1 cellular context compared by ENCODE assay signal in the genomic region with DNA sequence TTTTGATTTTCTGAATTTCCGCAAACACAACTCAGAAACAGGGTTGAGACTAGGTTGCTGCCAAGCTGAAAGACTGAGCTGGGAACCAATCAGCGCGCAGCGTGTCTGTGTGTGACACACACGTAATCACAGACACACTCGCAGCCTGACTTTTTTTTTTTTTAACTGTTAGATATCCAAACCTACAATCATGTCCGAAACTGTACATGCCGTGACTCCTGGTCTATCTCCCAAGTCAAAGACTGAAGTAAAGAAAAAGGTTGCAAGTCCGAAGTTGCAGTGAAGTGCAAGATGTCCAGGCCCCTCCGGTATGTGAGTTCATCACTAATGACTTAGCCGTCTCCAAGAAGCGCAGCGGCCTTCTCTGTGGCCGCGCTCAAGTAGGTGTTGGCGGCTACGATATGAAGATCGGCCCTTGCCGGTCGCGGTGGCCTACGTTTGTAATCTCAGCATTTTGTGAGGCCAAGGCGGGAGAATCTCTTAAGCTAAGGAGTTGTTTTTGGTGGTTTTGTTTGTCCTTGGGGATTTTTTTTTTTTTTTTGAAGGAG.
TF ChIP-seq lines count a peak whose summit lies in the region.

No MANE protein-coding gene starts in this region.

TF ChIP-seq in HepG2, 621 proteins besides CTCF, POLR2A, EP300 and RAD21 (continued from another document and continues in another):
- TF ChIP-seq ZBED4 (CRISPR knock-in tag; IDR thresholded peaks at IDR 0.05; ENCODE audit: borderline replicate concordance) (no peak), TFDP2 (CRISPR knock-in tag; IDR thresholded peaks at IDR 0.05) (no peak), SSRP1 (CRISPR knock-in tag; IDR thresholded peaks at IDR 0.05) (0 out of 2 replicates have a peak, but pooled peaks have one; percentile 49), ETV5 (CRISPR knock-in tag; IDR thresholded peaks at IDR 0.05; ENCODE audit: borderline replicate concordance) (peak; percentile 14; the same call in 1 of the 2 replicates), DNMT3B (CRISPR knock-in tag; conservative IDR thresholded peaks at IDR 0.05) (no peak; the same call in 1 of the 2 replicates), GATAD2A (CRISPR knock-in tag; IDR thresholded peaks at IDR 0.05) (peak; percentile 34; the same call in 1 of the 2 replicates), PRMT3 (CRISPR knock-in tag; IDR thresholded peaks at IDR 0.05; ENCODE audit: borderline replicate concordance, low read depth) (no peak), ZMAT3 (CRISPR knock-in tag; conservative IDR thresholded peaks at IDR 0.05) (no peak), FOXJ3 (CRISPR knock-in tag; IDR thresholded peaks at IDR 0.05; ENCODE audit: borderline replicate concordance) (peak; percentile 46; the same call in 1 of the 2 replicates), ZNF619 (CRISPR knock-in tag; IDR thresholded peaks at IDR 0.05) (no peak), ATF1 (CRISPR knock-in tag; IDR thresholded peaks at IDR 0.05) (peak; percentile 91), ZNF660 (CRISPR knock-in tag; IDR thresholded peaks at IDR 0.05; ENCODE audit: borderline replicate concordance, low read depth) (no peak), ZNF510 (CRISPR knock-in tag; IDR thresholded peaks at IDR 0.05; ENCODE audit: low read depth) (0 out of 2 replicates have a peak, but pooled peaks have one; percentile 47), ZNF547 (CRISPR knock-in tag; IDR thresholded peaks at IDR 0.05) (peak; percentile 23; the same call in 1 of the 2 replicates), ZNF563 (CRISPR knock-in tag; IDR thresholded peaks at IDR 0.05) (0 out of 2 replicates have a peak, but pooled peaks have one; percentile 17), HOXA5 (CRISPR knock-in tag; IDR thresholded peaks at IDR 0.05) (0 out of 2 replicates have a peak, but pooled peaks have one; percentile 59), SRY (CRISPR knock-in tag; IDR thresholded peaks at IDR 0.05) (no peak), ZNF564 (CRISPR knock-in tag; IDR thresholded peaks at IDR 0.05) (no peak), ZNF382 (CRISPR knock-in tag; IDR thresholded peaks at IDR 0.05; ENCODE audit: borderline replicate concordance) (no peak), ZNF350 (CRISPR knock-in tag; IDR thresholded peaks at IDR 0.05; ENCODE audit: borderline replicate concordance, low read depth) (peak; percentile 22; the same call in 1 of the 2 replicates), SALL2 (CRISPR knock-in tag; IDR thresholded peaks at IDR 0.05) (no peak), ZNF230 (CRISPR knock-in tag; IDR thresholded peaks at IDR 0.05) (0 out of 2 replicates have a peak, but pooled peaks have one; percentile 59), FOXA3 (CRISPR knock-in tag; IDR thresholded peaks at IDR 0.05) (no peak), KDM2A (CRISPR knock-in tag; IDR thresholded peaks at IDR 0.05; ENCODE audit: borderline replicate concordance, low read depth) (peak; percentile 81), HMG20A (CRISPR knock-in tag; IDR thresholded peaks at IDR 0.05; ENCODE audit: borderline replicate concordance) (0 out of 2 replicates have a peak, but pooled peaks have one; percentile 12), ZNF432 (CRISPR knock-in tag; IDR thresholded peaks at IDR 0.05; ENCODE audit: borderline replicate concordance) (no peak), HNRNPK (IDR thresholded peaks at IDR 0.05; ENCODE audit: low read depth, low read length, poor library complexity, severe bottlenecking) (no peak), ZNF562 (CRISPR knock-in tag; IDR thresholded peaks at IDR 0.05; ENCODE audit: borderline replicate concordance) (no peak), ZNF83 (CRISPR knock-in tag; IDR thresholded peaks at IDR 0.05; ENCODE audit: borderline replicate concordance) (no peak), NFE2L1 (CRISPR knock-in tag; IDR thresholded peaks at IDR 0.05; ENCODE audit: borderline replicate concordance) (no peak), ZBTB20 (CRISPR knock-in tag; IDR thresholded peaks at IDR 0.05; ENCODE audit: borderline replicate concordance, low read depth) (no peak), NFKB2 (CRISPR knock-in tag; IDR thresholded peaks at IDR 0.05; ENCODE audit: borderline replicate concordance) (0 out of 2 replicates have a peak, but pooled peaks have one; percentile 14), ZSCAN12 (CRISPR knock-in tag; IDR thresholded peaks at IDR 0.05) (no peak), ZBTB7B (CRISPR knock-in tag; IDR thresholded peaks at IDR 0.05) (no peak), MTF1 (CRISPR knock-in tag; IDR thresholded peaks at IDR 0.05) (no peak), THAP11 (CRISPR knock-in tag; IDR thresholded peaks at IDR 0.05) (peak; percentile 56), PTBP1 (IDR thresholded peaks at IDR 0.05; ENCODE audit: low read depth, low read length, poor library complexity, severe bottlenecking) (no peak), EZH2 (conservative IDR thresholded peaks at IDR 0.05; ENCODE audit: low read depth, low read length) (no peak), ZNF790 (CRISPR knock-in tag; IDR thresholded peaks at IDR 0.05; ENCODE audit: borderline replicate concordance) (peak; percentile 66; the same call in 1 of the 2 replicates), SAP130 (CRISPR knock-in tag; IDR thresholded peaks at IDR 0.05; ENCODE audit: low read depth) (peak; percentile 89), ATF4 (CRISPR knock-in tag; IDR thresholded peaks at IDR 0.05) (peak in 1 of 2 experiments; percentile 67; a peak in 2 of 4 replicates)
- TF ChIP-seq, protein P1, sequence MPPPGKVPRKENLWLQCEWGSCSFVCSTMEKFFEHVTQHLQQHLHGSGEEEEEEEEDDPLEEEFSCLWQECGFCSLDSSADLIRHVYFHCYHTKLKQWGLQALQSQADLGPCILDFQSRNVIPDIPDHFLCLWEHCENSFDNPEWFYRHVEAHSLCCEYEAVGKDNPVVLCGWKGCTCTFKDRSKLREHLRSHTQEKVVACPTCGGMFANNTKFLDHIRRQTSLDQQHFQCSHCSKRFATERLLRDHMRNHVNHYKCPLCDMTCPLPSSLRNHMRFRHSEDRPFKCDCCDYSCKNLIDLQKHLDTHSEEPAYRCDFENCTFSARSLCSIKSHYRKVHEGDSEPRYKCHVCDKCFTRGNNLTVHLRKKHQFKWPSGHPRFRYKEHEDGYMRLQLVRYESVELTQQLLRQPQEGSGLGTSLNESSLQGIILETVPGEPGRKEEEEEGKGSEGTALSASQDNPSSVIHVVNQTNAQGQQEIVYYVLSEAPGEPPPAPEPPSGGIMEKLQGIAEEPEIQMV (CRISPR knock-in tag; IDR thresholded peaks at IDR 0.05; ENCODE audit: low read depth), result 0 out of 2 replicates have a peak, but pooled peaks have one; percentile 45
- TF ChIP-seq, protein P2, sequence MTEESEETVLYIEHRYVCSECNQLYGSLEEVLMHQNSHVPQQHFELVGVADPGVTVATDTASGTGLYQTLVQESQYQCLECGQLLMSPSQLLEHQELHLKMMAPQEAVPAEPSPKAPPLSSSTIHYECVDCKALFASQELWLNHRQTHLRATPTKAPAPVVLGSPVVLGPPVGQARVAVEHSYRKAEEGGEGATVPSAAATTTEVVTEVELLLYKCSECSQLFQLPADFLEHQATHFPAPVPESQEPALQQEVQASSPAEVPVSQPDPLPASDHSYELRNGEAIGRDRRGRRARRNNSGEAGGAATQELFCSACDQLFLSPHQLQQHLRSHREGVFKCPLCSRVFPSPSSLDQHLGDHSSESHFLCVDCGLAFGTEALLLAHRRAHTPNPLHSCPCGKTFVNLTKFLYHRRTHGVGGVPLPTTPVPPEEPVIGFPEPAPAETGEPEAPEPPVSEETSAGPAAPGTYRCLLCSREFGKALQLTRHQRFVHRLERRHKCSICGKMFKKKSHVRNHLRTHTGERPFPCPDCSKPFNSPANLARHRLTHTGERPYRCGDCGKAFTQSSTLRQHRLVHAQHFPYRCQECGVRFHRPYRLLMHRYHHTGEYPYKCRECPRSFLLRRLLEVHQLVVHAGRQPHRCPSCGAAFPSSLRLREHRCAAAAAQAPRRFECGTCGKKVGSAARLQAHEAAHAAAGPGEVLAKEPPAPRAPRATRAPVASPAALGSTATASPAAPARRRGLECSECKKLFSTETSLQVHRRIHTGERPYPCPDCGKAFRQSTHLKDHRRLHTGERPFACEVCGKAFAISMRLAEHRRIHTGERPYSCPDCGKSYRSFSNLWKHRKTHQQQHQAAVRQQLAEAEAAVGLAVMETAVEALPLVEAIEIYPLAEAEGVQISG (CRISPR knock-in tag; IDR thresholded peaks at IDR 0.05), result no peak
- TF ChIP-seq, protein P3, sequence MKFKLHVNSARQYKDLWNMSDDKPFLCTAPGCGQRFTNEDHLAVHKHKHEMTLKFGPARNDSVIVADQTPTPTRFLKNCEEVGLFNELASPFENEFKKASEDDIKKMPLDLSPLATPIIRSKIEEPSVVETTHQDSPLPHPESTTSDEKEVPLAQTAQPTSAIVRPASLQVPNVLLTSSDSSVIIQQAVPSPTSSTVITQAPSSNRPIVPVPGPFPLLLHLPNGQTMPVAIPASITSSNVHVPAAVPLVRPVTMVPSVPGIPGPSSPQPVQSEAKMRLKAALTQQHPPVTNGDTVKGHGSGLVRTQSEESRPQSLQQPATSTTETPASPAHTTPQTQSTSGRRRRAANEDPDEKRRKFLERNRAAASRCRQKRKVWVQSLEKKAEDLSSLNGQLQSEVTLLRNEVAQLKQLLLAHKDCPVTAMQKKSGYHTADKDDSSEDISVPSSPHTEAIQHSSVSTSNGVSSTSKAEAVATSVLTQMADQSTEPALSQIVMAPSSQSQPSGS (CRISPR knock-in tag; IDR thresholded peaks at IDR 0.05), result peak; percentile 46; the same call in 1 of the 2 replicates
- TF ChIP-seq, protein P4, sequence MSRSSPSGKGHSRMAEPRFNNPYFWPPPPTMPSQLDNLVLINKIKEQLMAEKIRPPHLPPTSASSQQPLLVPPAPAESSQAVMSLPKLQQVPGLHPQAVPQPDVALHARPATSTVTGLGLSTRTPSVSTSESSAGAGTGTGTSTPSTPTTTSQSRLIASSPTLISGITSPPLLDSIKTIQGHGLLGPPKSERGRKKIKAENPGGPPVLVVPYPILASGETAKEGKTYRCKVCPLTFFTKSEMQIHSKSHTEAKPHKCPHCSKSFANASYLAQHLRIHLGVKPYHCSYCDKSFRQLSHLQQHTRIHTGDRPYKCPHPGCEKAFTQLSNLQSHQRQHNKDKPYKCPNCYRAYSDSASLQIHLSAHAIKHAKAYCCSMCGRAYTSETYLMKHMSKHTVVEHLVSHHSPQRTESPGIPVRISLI (CRISPR knock-in tag; IDR thresholded peaks at IDR 0.05; ENCODE audit: borderline replicate concordance), result peak; percentile 100
